Comparison of ENCODE assay signal across 8 cellular contexts in genomic region chr6:114096553-114097172, GRCh38.
DNase-seq lines count a peak whose midpoint lies in the region; ATAC-seq and TF ChIP-seq lines count a peak whose summit lies in the region.

No MANE protein-coding gene starts in this region.

- no peak overlapping the region for H2BK15ac ChIP-seq in IMR-90 (ENCODE audit: low read depth, low read length)

- POLR2A ChIA-PET in CD4-positive, alpha-beta memory T cell (lab: Charles Lee; ENCODE audit: partially characterized antibody) = no interaction called here
- POLR2A ChIA-PET in IMR-90 (lab: Charles Lee; ENCODE audit: unreplicated experiment) = no interaction called here

- H3K9me3 ChIP-seq in CD4-positive, alpha-beta memory T cell (ENCODE audit: control insufficient read depth in 1 of 2, low read length in 2 of 2) = no peaks in the 10 kb centered on the region
- no peaks in the 10 kb centered on the region for H3K9me3 ChIP-seq in IMR-90 (ENCODE audit: control insufficient read depth, insufficient read depth, low read length)
- no peaks in the 10 kb centered on the region for H3K9me3 ChIP-seq in stomach

- TF ChIP-seq RAD21 in IMR-90 (IDR thresholded peaks at IDR 0.05; ENCODE audit: low read length) = peak; percentile 56

- no peak overlapping the region for H2AK5ac ChIP-seq in IMR-90 (ENCODE audit: low read depth, low read length)

- H4K20me1 ChIP-seq in IMR-90 (ENCODE audit: insufficient read depth, low read length) = no peaks in the 10 kb centered on the region

- no peak overlapping the region for H4K8ac ChIP-seq in IMR-90 (ENCODE audit: low read depth in 2 of 2, low read length in 2 of 2)

- H3K56ac ChIP-seq in IMR-90 (ENCODE audit: extremely low read depth, insufficient read depth, low read length) = no peak overlapping the region

- no peak overlapping the region for H3K4me2 ChIP-seq in IMR-90 (ENCODE audit: low read depth, low read length)

- no peak overlapping the region for H2AFZ ChIP-seq in IMR-90 (replicated peaks; ENCODE audit: low read length, poor library complexity)

- dilution Hi-C loops in IMR-90 (cut with HindIII; ENCODE audit: low sequenced_read_pairs, unreplicated experiment) = no loop called here

- no peak overlapping the region for H3K4ac ChIP-seq in IMR-90 (ENCODE audit: low read depth, low read length)

- CTCF ChIA-PET in CD4-positive, alpha-beta memory T cell (lab: Charles Lee; ENCODE audit: partially characterized antibody) = interaction anchor here (0.5 to 1.5 kb wide), 5 partner anchors 10 to 28 kb away, joined by 3 to 6 read pairs (median 3); no protein-coding TSS in a partner anchor
- CTCF ChIA-PET in IMR-90 (lab: Yijun Ruan, JAX) = interaction anchor here (0.6 to 3.4 kb wide), 6 partner anchors 15 to 174 kb away, joined by 3 to 12 read pairs (median 3); no protein-coding TSS in a partner anchor

- BruUV-seq in IMR-90 (replicated peaks; lab: Mats Ljungman, UMichigan) = no TSS peak

- no peak overlapping the region for H4K91ac ChIP-seq in IMR-90 (ENCODE audit: insufficient read depth, low read depth, low read length)

- no peaks in the 10 kb centered on the region for H3K9me3 Mint-ChIP-seq in CD4-positive, alpha-beta memory T cell

- H3K36me3 ChIP-seq in CD4-positive, alpha-beta memory T cell (ENCODE audit: insufficient read depth, low read length) = no peaks in the 10 kb centered on the region
- H3K36me3 ChIP-seq in IMR-90 (ENCODE audit: control insufficient read depth, insufficient read depth, low read length) = no peaks in the 10 kb centered on the region
- no peaks in the 10 kb centered on the region for H3K36me3 ChIP-seq in stomach

- no peak overlapping the region for H3K27ac ChIP-seq in CD4-positive, alpha-beta memory T cell (ENCODE audit: low read depth, low read length)
- H3K27ac ChIP-seq in IMR-90 (ENCODE audit: insufficient read depth, low read length) (no peak overlapping the region), stomach (no peak overlapping the region)

- no peak overlapping the region for H4K5ac ChIP-seq in IMR-90 (ENCODE audit: low read depth, low read length)

- H3K4me3 ChIP-seq in CD4-positive, alpha-beta memory T cell (ENCODE audit: low read length in 2 of 2) = no peak overlapping the region
- H3K4me3 ChIP-seq in IMR-90 (ENCODE audit: insufficient read depth, low read depth, low read length) (no peak overlapping the region), fibroblast of villous mesenchyme (ENCODE audit: low read depth, low read length) (no peak overlapping the region), stomach (no peak overlapping the region)

- H3K9ac ChIP-seq in IMR-90 (ENCODE audit: low read depth, low read length) = no peak overlapping the region

- intact Hi-C loops in CD4-positive, alpha-beta memory T cell (cut with micrococcal nuclease) = no loop called here
- intact Hi-C loops in IMR-90 (cut with micrococcal nuclease) (no loop called here), stomach (cut with DNase I; ENCODE audit: low total_unique reads) (no loop called here)

- in situ Hi-C loops in IMR-90 (cut with MboI; ENCODE audit: low sequenced_read_pairs) = no loop called here

- no peak overlapping the region for H2BK20ac ChIP-seq in IMR-90 (ENCODE audit: low read depth, low read length)

- H3K27me3 ChIP-seq in CD4-positive, alpha-beta memory T cell (ENCODE audit: insufficient read depth, low read length) = no peaks in the 10 kb centered on the region
- H3K27me3 ChIP-seq in IMR-90 (ENCODE audit: control insufficient read depth, insufficient read depth, low read length) (no peaks in the 10 kb centered on the region), stomach (no peaks in the 10 kb centered on the region)

- no peaks in the 10 kb centered on the region for H3K36me3 Mint-ChIP-seq in CD4-positive, alpha-beta memory T cell

- H2BK5ac ChIP-seq in IMR-90 (ENCODE audit: low read depth, low read length, poor library complexity, severe bottlenecking) = no peak overlapping the region

- H2AK9ac ChIP-seq in IMR-90 (replicated peaks; ENCODE audit: low read depth, low read length, poor library complexity) = no peak overlapping the region

- H3K79me1 ChIP-seq in IMR-90 (ENCODE audit: low read depth in 1 of 2, low read length in 2 of 2) = no peaks in the 10 kb centered on the region

- no peak for TF ChIP-seq POLR2A in IMR-90 (IDR thresholded peaks at IDR 0.05; ENCODE audit: low read depth, low read length)
- TF ChIP-seq POLR2A in stomach (IDR thresholded peaks at IDR 0.05) = no peak

- H3K27me3 Mint-ChIP-seq in CD4-positive, alpha-beta memory T cell = peaks cover 3 to 6% of the 10 kb centered on the region in 2 donors

- TF ChIP-seq CTCF in IMR-90 (conservative IDR thresholded peaks at IDR 0.05; ENCODE audit: low read depth, low read length) (peak; percentile 72), fibroblast of villous mesenchyme (IDR thresholded peaks at IDR 0.05; ENCODE audit: insufficient read depth, low read depth, low read length) (peak; percentile 77), stomach (IDR thresholded peaks at IDR 0.05) (peak in 5 of 7 experiments; percentile 7 to 88 (median 52))

- H3K14ac ChIP-seq in IMR-90 (replicated peaks; ENCODE audit: low read depth, low read length) = no peak overlapping the region

- H3K4me1 ChIP-seq in CD4-positive, alpha-beta memory T cell (ENCODE audit: insufficient read depth, low read length) = no peaks in the 10 kb centered on the region
- H3K4me1 ChIP-seq in IMR-90 (ENCODE audit: control insufficient read depth, insufficient read depth, low read length) = peaks cover 4% of the 10 kb centered on the region
- no peaks in the 10 kb centered on the region for H3K4me1 ChIP-seq in stomach

- peaks cover 3% of the 10 kb centered on the region for H3K9me1 ChIP-seq in IMR-90 (ENCODE audit: insufficient read depth, low read length)

- peak in 4 of 5 donors; percentile 8 to 13 (median 10) for DNase-seq in CD4-positive, alpha-beta memory T cell
- DNase-seq in IMR-90 = peak; percentile 28
- peak; percentile 38 for DNase-seq in SK-N-DZ (ENCODE audit: low spot score)
- DNase-seq in fibroblast of villous mesenchyme (ENCODE audit: low read depth) = peak; percentile 48
- no peak for DNase-seq in stomach
- DNase-seq in activated CD4-positive, alpha-beta T cell treated with anti-CD3 and anti-CD28 coated beads, Interleukin-2, amount 50 U/mL, for 1 hour = no peak
- no peak for DNase-seq in activated T-cell treated with anti-CD3 and anti-CD28 coated beads, Interleukin-2, amount 50 U/mL, for 1 hour

- 0% methylated on average over 1 of the region's 2 CpGs; no CpG with 5 or more reads in 1 of the 2 experiments for WGBS in IMR-90 (ENCODE audit: extremely low coverage in 2 of 2, insufficient read length in 1 of 2), 2 experiments
- WGBS in stomach, 5 donors = 0 to 5% (median 2%) methylated on average over 2 of the region's 2 CpGs

- ATAC-seq in GM18502 (IDR thresholded peaks at IDR 0.05; ENCODE audit: poor library complexity, unreplicated experiment) (peak; percentile 76), IMR-90 (ENCODE audit: low read depth) (no peak)

- no peaks in the 10 kb centered on the region for H3K4me1 Mint-ChIP-seq in CD4-positive, alpha-beta memory T cell

- H3K27ac Mint-ChIP-seq in CD4-positive, alpha-beta memory T cell = no peak overlapping the region

- no peak overlapping the region for H2BK120ac ChIP-seq in IMR-90 (ENCODE audit: low read depth, low read length)

- H3K18ac ChIP-seq in IMR-90 (ENCODE audit: low read depth, low read length) = no peak overlapping the region

- no peak for TF ChIP-seq EP300 in stomach (IDR thresholded peaks at IDR 0.05)

- no peak overlapping the region for H3K4me3 Mint-ChIP-seq in CD4-positive, alpha-beta memory T cell

- no peak overlapping the region for H3K23ac ChIP-seq in IMR-90 (ENCODE audit: low read depth, low read length)

TF ChIP-seq in IMR-90, 13 proteins besides CTCF, POLR2A, EP300 and RAD21:
- TF ChIP-seq SMC3 (IDR thresholded peaks at IDR 0.05; ENCODE audit: low read depth, low read length) = peak; percentile 37; the same call in 1 of the 2 replicates
- TF ChIP-seq RFX5 (IDR thresholded peaks at IDR 0.05; ENCODE audit: low read depth, low read length) = no peak

Comparison
In these comparisons a context has a peak if more than half of its experiments do, and no peak if none do; other contexts are left out.
1. DNase-seq: peak in CD4-positive, alpha-beta memory T cell (4 of 5), IMR-90 (single experiment), SK-N-DZ (single experiment) and fibroblast of villous mesenchyme (single experiment); none in stomach (single experiment), activated CD4-positive, alpha-beta T cell treated with anti-CD3 and anti-CD28 coated beads, Interleukin-2, amount 50 U/mL, for 1 hour (single experiment) and activated T-cell treated with anti-CD3 and anti-CD28 coated beads, Interleukin-2, amount 50 U/mL, for 1 hour (single experiment).
2. Peak in every context shown above with its lines, with median percentiles within 50 percentile points of each other: CTCF ChIP-seq.